Comparison of ENCODE assay signal across 8 cellular contexts in genomic region chr2:11248-11941, GRCh38. TPM values are rescaled to one million over a fixed set of nuclear protein-coding genes. Genes with fewer than 3 reads are reported as not detected.
DNase-seq lines count a peak whose midpoint lies in the region; ATAC-seq, FAIRE-seq and TF ChIP-seq lines count a peak whose summit lies in the region.

No MANE protein-coding gene starts in this region.

- H4K20me1 ChIP-seq in HCT116 (ENCODE audit: insufficient read depth): no peaks in the 10 kb centered on the region
- H4K20me1 ChIP-seq in astrocyte (ENCODE audit: insufficient read depth, low read length): no peaks in the 10 kb centered on the region

- H3K27me3 Mint-ChIP-seq in astrocyte (ENCODE audit: low read depth, unreplicated experiment): no peaks in the 10 kb centered on the region

- POLR2A ChIA-PET in HCT116 (lab: Charles Lee): no interaction called here

- FAIRE-seq in astrocyte (lab: Jason Lieb, UNC) (no peak), HTR-8/SVneo (lab: Jason Lieb, UNC) (no peak)

- H3K27ac ChIP-seq in HCT116 (ENCODE audit: low read depth, low read length) (no peak overlapping the region), astrocyte (ENCODE audit: low read depth, low read length) (no peak overlapping the region)

- H3K36me3 ChIP-seq in HCT116 (ENCODE audit: control insufficient read depth in 1 of 2, insufficient read depth in 2 of 2, low read length in 2 of 2): no peaks in the 10 kb centered on the region
- no peaks in the 10 kb centered on the region for H3K36me3 ChIP-seq in astrocyte (ENCODE audit: insufficient read depth, low read length)
- H3K36me3 ChIP-seq in kidney epithelial cell (ENCODE audit: control insufficient read depth, insufficient read depth, low read length): no peaks in the 10 kb centered on the region

- no peaks in the 10 kb centered on the region for H3K9me3 Mint-ChIP-seq in astrocyte (ENCODE audit: unreplicated experiment)

- DNase-seq in HCT116 (ENCODE audit: low read depth, low spot score): peak; percentile 75
- DNase-seq in T-helper 2 cell: peak; percentile 39 to 77 (median 59)
- no peak for DNase-seq in astrocyte (ENCODE audit: low read depth)
- DNase-seq in kidney epithelial cell (ENCODE audit: low read depth): no peak
- peak; percentile 35 to 45 for DNase-seq in stimulated activated CD4-positive, alpha-beta T cell treated with anti-CD3 and anti-CD28 coated beads, Interleukin-4, amount 100 ng/mL, for 4 hours
- no peak for DNase-seq in NCI-H146 treated with DMSO at 0.1 percent for 48 hours (lab: John Stamatoyannopoulos, UW; ENCODE audit: unreplicated experiment)
- no peak for DNase-seq in HTR-8/SVneo (ENCODE audit: insufficient read length, low spot score)

- CTCF ChIA-PET in HCT116 (lab: Charles Lee): interaction anchor here (1.0 kb wide), 1 partner anchor 131 kb away, joined by 7 read pairs; no protein-coding TSS in a partner anchor

- no peak overlapping the region for H2AFZ ChIP-seq in HCT116 (ENCODE audit: low read depth, low read length, poor library complexity, severe bottlenecking)
- no peak overlapping the region for H2AFZ ChIP-seq in astrocyte (ENCODE audit: low read depth, low read length)

- H3K9ac ChIP-seq in HCT116 (ENCODE audit: low read length) (no peak overlapping the region), astrocyte (ENCODE audit: low read length) (no peak overlapping the region)

- peak; percentile 57 for TF ChIP-seq RAD21 in HCT116 (IDR thresholded peaks at IDR 0.05; ENCODE audit: low read depth)

- H3K4me2 ChIP-seq in HCT116 (ENCODE audit: low read length): no peak overlapping the region
- no peak overlapping the region for H3K4me2 ChIP-seq in astrocyte (ENCODE audit: low read length)

- H3K4me3 ChIP-seq in HCT116 (replicated peaks in 1 of 2; ENCODE audit: low read depth in 1 of 2, low read length in 2 of 2): no peak overlapping the region
- no peak overlapping the region for H3K4me3 ChIP-seq in astrocyte (ENCODE audit: insufficient read depth, low read depth, low read length)
- H3K4me3 ChIP-seq in kidney epithelial cell (ENCODE audit: low read depth, low read length): no peak overlapping the region

- TF ChIP-seq CTCF in HCT116 (IDR thresholded peaks at IDR 0.05 in 2 of 3, conservative IDR thresholded peaks at IDR 0.05 in 1 of 3; ENCODE audit: borderline replicate concordance in 1 of 3, insufficient read depth in 1 of 3, low read depth in 2 of 3, low read length in 2 of 3) (peak; percentile 95 to 99 (median 99)), astrocyte (IDR thresholded peaks at IDR 0.05; ENCODE audit: insufficient read depth, low read depth, low read length) (peak; percentile 29), kidney epithelial cell (IDR thresholded peaks at IDR 0.05; ENCODE audit: insufficient read depth, low read length, poor library complexity, severe bottlenecking) (peak; percentile 80)

- H3K27ac Mint-ChIP-seq in astrocyte (ENCODE audit: unreplicated experiment): no peak overlapping the region

- TF ChIP-seq POLR2A in HCT116 (IDR thresholded peaks at IDR 0.05; ENCODE audit: borderline replicate concordance, extremely low read depth, insufficient read depth, insufficient read length): no peak

- intact Hi-C loops in HCT116 (cut with micrococcal nuclease): no loop called here

- H3K79me2 ChIP-seq in HCT116 (ENCODE audit: insufficient read depth, low read length): no peaks in the 10 kb centered on the region
- H3K79me2 ChIP-seq in astrocyte (ENCODE audit: insufficient read depth, low read length): no peaks in the 10 kb centered on the region

- ATAC-seq in HCT116 (peak; percentile 94), HG03025 (IDR thresholded peaks at IDR 0.05; ENCODE audit: low FRiP score, unreplicated experiment) (no peak)

- no peak overlapping the region for H3K4me3 Mint-ChIP-seq in astrocyte (ENCODE audit: unreplicated experiment)

- BruUV-seq in HCT116 (replicated peaks; lab: Mats Ljungman, UMichigan): no TSS peak

- no peaks in the 10 kb centered on the region for H3K9me2 ChIP-seq in HCT116 (ENCODE audit: insufficient read depth)

- RAD21 ChIA-PET in HCT116 (lab: Charles Lee; ENCODE audit: low non-redundant PET in 1 of 2, low total read pairs in 2 of 2, uncharacterized antibody in 2 of 2, unreplicated experiment in 2 of 2): no interaction called here

- no peaks in the 10 kb centered on the region for H3K27me3 ChIP-seq in HCT116 (ENCODE audit: insufficient read depth, low read length)
- H3K27me3 ChIP-seq in astrocyte (ENCODE audit: insufficient read depth, low read length): no peaks in the 10 kb centered on the region
- no peaks in the 10 kb centered on the region for H3K27me3 ChIP-seq in kidney epithelial cell (ENCODE audit: control insufficient read depth, insufficient read depth, low read length)

- H3K36me3 Mint-ChIP-seq in astrocyte (ENCODE audit: low read depth, unreplicated experiment): no peaks in the 10 kb centered on the region

- H3K9me3 ChIP-seq in HCT116 (ENCODE audit: control insufficient read depth in 1 of 2, insufficient read depth in 1 of 2, low read depth in 1 of 2, low read length in 2 of 2): no peaks in the 10 kb centered on the region; a peak in 1 of 4 replicates
- no peaks in the 10 kb centered on the region for H3K9me3 ChIP-seq in astrocyte (ENCODE audit: insufficient read depth, low read depth, low read length)

- H3K4me1 Mint-ChIP-seq in astrocyte (ENCODE audit: low read depth, unreplicated experiment): peaks cover 16% of the 10 kb centered on the region

- H3K4me1 ChIP-seq in HCT116 (ENCODE audit: control insufficient read depth in 1 of 2, insufficient read depth in 2 of 2, low read length in 2 of 2) (no peaks in the 10 kb centered on the region), astrocyte (ENCODE audit: insufficient read depth, low read length) (no peaks in the 10 kb centered on the region)

TF ChIP-seq in HCT116, 20 proteins besides CTCF, POLR2A, EP300 and RAD21:
- TF ChIP-seq EGR1 (IDR thresholded peaks at IDR 0.05; ENCODE audit: low read depth): no peak
- TF ChIP-seq CEBPB (IDR thresholded peaks at IDR 0.05; ENCODE audit: low read depth): no peak
- TF ChIP-seq TCF7L2 (IDR thresholded peaks at IDR 0.05; ENCODE audit: borderline replicate concordance, extremely low read depth, insufficient read depth, insufficient read length): peak; percentile 43
- peak; percentile 80 for TF ChIP-seq CBX3 (IDR thresholded peaks at IDR 0.05; ENCODE audit: low read depth)
- no peak for TF ChIP-seq JUND (IDR thresholded peaks at IDR 0.05)
- no peak for TF ChIP-seq ZBTB33 (IDR thresholded peaks at IDR 0.05; ENCODE audit: extremely low read depth, insufficient replicate concordance, low read length)
- TF ChIP-seq ZNF274 (IDR thresholded peaks at IDR 0.05; ENCODE audit: low read depth, low read length): no peak

RNA-seq across cellular contexts. Expression of gene FAM110C, which starts 34.9 kb away (rescaled TPM):
- total RNA-seq in HCT116 (2021; ENCODE audit: unreplicated experiment) (20.3 TPM), astrocyte (0.60 and 1.4 TPM in 2 replicates), kidney epithelial cell (10.4 and 11.7 TPM in 2 replicates)
- 14.0 and 16.0 TPM in 2 replicates for polyA plus RNA-seq in HCT116 (2012)

Comparison
In these comparisons a context has a peak if more than half of its experiments do, and no peak if none do; other contexts are left out.
1. DNase-seq: peak in HCT116 (single experiment), T-helper 2 cell (5 of 5) and stimulated activated CD4-positive, alpha-beta T cell treated with anti-CD3 and anti-CD28 coated beads, Interleukin-4, amount 100 ng/mL, for 4 hours (2 of 2); none in astrocyte (single experiment), kidney epithelial cell (single experiment), NCI-H146 treated with DMSO at 0.1 percent for 48 hours (single experiment) and HTR-8/SVneo (single experiment).
2. CTCF ChIP-seq: peak in every context shown above with its lines; median percentile 99 in HCT116; 80 in kidney epithelial cell; 29 in astrocyte.